ENCODE assay signal across 8 cellular contexts in the genomic region with DNA sequence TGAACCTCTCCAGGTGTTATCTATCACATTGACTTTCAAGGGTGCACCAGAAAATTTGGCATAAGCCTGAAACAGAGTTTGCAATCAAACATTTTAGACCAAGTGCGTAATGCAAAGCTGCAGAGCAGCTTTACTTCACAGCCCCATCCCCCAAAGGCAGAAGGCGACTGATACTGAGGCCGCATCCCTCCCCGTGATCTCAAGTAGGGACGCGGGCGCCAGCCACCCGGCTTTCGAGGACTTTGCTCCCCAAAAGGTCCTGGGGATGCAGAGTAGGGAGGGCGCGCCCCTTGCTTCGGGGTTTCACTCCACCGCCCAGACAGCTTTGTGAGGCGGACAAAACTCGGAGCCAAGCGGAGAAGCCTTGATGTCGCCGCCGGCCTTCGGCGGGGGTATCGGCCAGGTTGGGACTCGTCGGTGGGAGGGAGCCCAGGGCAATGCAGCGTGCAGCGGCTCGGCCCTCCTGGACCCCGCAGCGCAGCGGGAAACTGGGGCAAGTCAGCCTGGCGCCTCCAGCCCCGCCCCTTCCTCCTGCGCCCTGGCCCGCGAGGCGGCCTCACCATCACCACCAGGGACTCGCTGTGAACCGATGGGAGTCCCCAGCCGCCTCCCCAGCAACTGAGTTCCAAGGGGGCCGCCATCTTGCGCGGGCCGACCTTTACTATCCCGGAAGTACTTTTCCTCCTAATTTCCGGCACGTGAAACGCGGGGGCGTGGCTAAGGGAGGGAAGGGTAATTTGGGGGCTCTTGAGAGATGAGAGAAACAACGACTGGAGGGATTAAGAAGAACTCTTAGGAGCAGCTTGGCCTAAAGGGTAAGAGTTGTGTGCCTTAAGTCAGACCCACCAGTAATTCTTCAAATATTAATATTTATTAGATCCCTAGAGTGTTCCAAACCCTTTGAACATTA. TPM values are rescaled to one million over a fixed set of nuclear protein-coding genes. Genes with fewer than 3 reads are reported as not detected.
DNase-seq lines count a peak whose midpoint lies in the region; ATAC-seq and TF ChIP-seq lines count a peak whose summit lies in the region.

A gene with protein sequence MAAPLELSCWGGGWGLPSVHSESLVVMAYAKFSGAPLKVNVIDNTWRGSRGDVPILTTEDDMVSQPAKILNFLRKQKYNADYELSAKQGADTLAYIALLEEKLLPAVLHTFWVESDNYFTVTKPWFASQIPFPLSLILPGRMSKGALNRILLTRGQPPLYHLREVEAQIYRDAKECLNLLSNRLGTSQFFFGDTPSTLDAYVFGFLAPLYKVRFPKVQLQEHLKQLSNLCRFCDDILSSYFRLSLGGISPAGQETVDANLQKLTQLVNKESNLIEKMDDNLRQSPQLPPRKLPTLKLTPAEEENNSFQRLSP (minus strand): TSS at position 665 of the 910 bp plus-strand sequence. CDS start 24 bp downstream, at position 641.

- peak within 1 kb of the TSS; percentile 76 for H3K9ac ChIP-seq in SU-DHL-6 (ENCODE audit: low read length)

- H3K4me1 Mint-ChIP-seq in activated naive CD8-positive, alpha-beta T cell treated with anti-CD3 and anti-CD28 coated beads, Interleukin-2, amount 10 ng/mL, durations not matched to agents 7 days and 5 days: peaks cover 19% of the 10 kb centered on the region

- peaks cover 8% of the 10 kb centered on the region; the same call in 1 of the 2 replicates for H3F3A ChIP-seq in SU-DHL-6 (ENCODE audit: insufficient read depth)

- intact Hi-C loops in Right ventricle myocardium superior (cut with DNase I) (no loop called here), ovary (cut with DNase I) (no loop called here)

- H3K9me2 ChIP-seq in SU-DHL-6 (replicated peaks; ENCODE audit: insufficient read depth, low read length): no peaks in the 10 kb centered on the region

- TF ChIP-seq CTCF in HFF-Myc (IDR thresholded peaks at IDR 0.05; ENCODE audit: low read depth, low read length, missing control alignments) (no peak), SU-DHL-6 (IDR thresholded peaks at IDR 0.05; ENCODE audit: insufficient read depth, low read length, poor library complexity, severe bottlenecking) (no peak), ovary (IDR thresholded peaks at IDR 0.05) (no peak)

- peak within 1 kb of the TSS; percentile 95 for H3K27ac Mint-ChIP-seq in activated naive CD8-positive, alpha-beta T cell treated with anti-CD3 and anti-CD28 coated beads, Interleukin-2, amount 10 ng/mL, durations not matched to agents 7 days and 5 days

- 0% methylated on average over 32 to 50 of the region's 50 CpGs for WGBS in ovary, 3 donors
- WGBS in thymus: 7% methylated on average over 50 of the region's 50 CpGs

- H3K4me1 ChIP-seq in ovary (ENCODE audit: insufficient read depth) (peaks cover 2% of the 10 kb centered on the region), thymus (ENCODE audit: control insufficient read depth, insufficient read depth, low read length) (no peaks in the 10 kb centered on the region)

- peaks cover 17% of the 10 kb centered on the region; the same call in 1 of the 2 replicates for H3K79me2 ChIP-seq in SU-DHL-6 (ENCODE audit: insufficient read depth, low read length)

- H3K4me3 Mint-ChIP-seq in activated naive CD8-positive, alpha-beta T cell treated with anti-CD3 and anti-CD28 coated beads, Interleukin-2, amount 10 ng/mL, durations not matched to agents 7 days and 5 days: peak within 1 kb of the TSS; percentile 94

- no peak for TF ChIP-seq EP300 in ovary (IDR thresholded peaks at IDR 0.05)

- POLR2A ChIA-PET in activated naive CD8-positive, alpha-beta T cell treated with anti-CD3 and anti-CD28 coated beads, Interleukin-2, amount 10 ng/mL, durations not matched to agents 7 days and 5 days (lab: Charles Lee): interaction anchor here (0.8 to 3.3 kb wide), 9 partner anchors 10 to 754 kb away, joined by 3 to 50 read pairs (median 4); a partner anchor contains a TSS

- H3K27me3 Mint-ChIP-seq in activated naive CD8-positive, alpha-beta T cell treated with anti-CD3 and anti-CD28 coated beads, Interleukin-2, amount 10 ng/mL, durations not matched to agents 7 days and 5 days: no peaks in the 10 kb centered on the region

- H3K36me3 ChIP-seq in SU-DHL-6 (ENCODE audit: low read length) (peaks cover 10% of the 10 kb centered on the region; the same call in 1 of the 2 replicates), ovary (no peaks in the 10 kb centered on the region), thymus (ENCODE audit: control insufficient read depth, insufficient read depth) (no peaks in the 10 kb centered on the region)

- peak within 1 kb of the TSS; percentile 68 for H2AFZ ChIP-seq in SU-DHL-6 (ENCODE audit: low read depth, low read length, severe bottlenecking)

- no peaks in the 10 kb centered on the region for H4K20me1 ChIP-seq in SU-DHL-6 (ENCODE audit: low read depth, low read length)

- DNase-seq in GM03348 (ENCODE audit: low spot score): peak; percentile 90
- DNase-seq in HFF-Myc (ENCODE audit: extremely low read depth, low read depth): peak; percentile 65
- DNase-seq in NCI-H1105 treated with DMSO at 0.1 percent for 48 hours (lab: John Stamatoyannopoulos, UW): peak; percentile 79
- peak; percentile 88 for DNase-seq in activated naive CD8-positive, alpha-beta T cell treated with anti-CD3 and anti-CD28 coated beads, Interleukin-2, amount 10 ng/mL, durations not matched to agents 7 days and 5 days
- peak; percentile 92 for DNase-seq in Right ventricle myocardium superior
- peak; percentile 82 to 91 (median 87) for DNase-seq in ovary

- H3K4me2 ChIP-seq in SU-DHL-6 (ENCODE audit: low read depth, low read length, poor library complexity, severe bottlenecking): peak within 1 kb of the TSS; percentile 74

- H3K27ac ChIP-seq in SU-DHL-6 (ENCODE audit: low read depth, low read length) (peak within 1 kb of the TSS; percentile 72), ovary (peak within 1 kb of the TSS; percentile 58 to 80), thymus (ENCODE audit: low read depth) (peak within 1 kb of the TSS; percentile 78)

- peak; percentile 86 for ATAC-seq in activated naive CD8-positive, alpha-beta T cell treated with anti-CD3 and anti-CD28 coated beads, Interleukin-2, amount 10 ng/mL, durations not matched to agents 7 days and 5 days (ENCODE audit: low read depth)
- ATAC-seq in Right ventricle myocardium superior (ENCODE audit: poor library complexity): peak; percentile 99

- no peaks in the 10 kb centered on the region for H3K9me3 Mint-ChIP-seq in activated naive CD8-positive, alpha-beta T cell treated with anti-CD3 and anti-CD28 coated beads, Interleukin-2, amount 10 ng/mL, durations not matched to agents 7 days and 5 days

- peak within 1 kb of the TSS; percentile 68 for H3K4me3 ChIP-seq in HFF-Myc (replicated peaks; ENCODE audit: low read depth, low read length)
- H3K4me3 ChIP-seq in SU-DHL-6 (ENCODE audit: insufficient read depth, low read length, poor library complexity, severe bottlenecking): peak within 1 kb of the TSS; percentile 66
- H3K4me3 ChIP-seq in ovary: peak within 1 kb of the TSS; percentile 83
- peak within 1 kb of the TSS; percentile 64 for H3K4me3 ChIP-seq in thymus (ENCODE audit: low read length)

- no peaks in the 10 kb centered on the region for H3K27me3 ChIP-seq in SU-DHL-6 (ENCODE audit: low read length)
- no peaks in the 10 kb centered on the region for H3K27me3 ChIP-seq in ovary
- H3K27me3 ChIP-seq in thymus (ENCODE audit: control insufficient read depth, insufficient read depth): no peaks in the 10 kb centered on the region

- H3K9me3 ChIP-seq in SU-DHL-6 (ENCODE audit: insufficient read depth, low read length) (no peaks in the 10 kb centered on the region), ovary (no peaks in the 10 kb centered on the region), thymus (ENCODE audit: control insufficient read depth) (no peaks in the 10 kb centered on the region)

- H3K36me3 Mint-ChIP-seq in activated naive CD8-positive, alpha-beta T cell treated with anti-CD3 and anti-CD28 coated beads, Interleukin-2, amount 10 ng/mL, durations not matched to agents 7 days and 5 days: peaks cover 29% of the 10 kb centered on the region

- peak; percentile 33 for TF ChIP-seq POLR2A in ovary (IDR thresholded peaks at IDR 0.05)

RNA-seq across cellular contexts. Expression of the gene that starts here (rescaled TPM):
- 10 to 100 TPM; 17.2 to 17.6 TPM for total RNA-seq in activated naive CD8-positive, alpha-beta T cell treated with anti-CD3 and anti-CD28 coated beads, Interleukin-2, amount 10 ng/mL, durations not matched to agents 7 days and 5 days
- total RNA-seq in Right ventricle myocardium superior: 8.2 TPM
- 10 to 100 TPM; 11.9 to 24.3 (median 17.4) TPM for total RNA-seq in ovary
- 10 to 100 TPM in 1 of 2 donors, 1 to 10 TPM in 1; 8.2 to 11.6 TPM for polyA plus RNA-seq in ovary
- 10.6 TPM for polyA plus RNA-seq in thymus

Comparison
In these comparisons a context has a peak if more than half of its experiments do, and no peak if none do; other contexts are left out.
1. Peak in every context shown above with its lines: DNase-seq, ATAC-seq, H3K4me3 ChIP-seq and H3K27ac ChIP-seq.